1 cellular context compared by ENCODE assay signal in the genomic region with DNA sequence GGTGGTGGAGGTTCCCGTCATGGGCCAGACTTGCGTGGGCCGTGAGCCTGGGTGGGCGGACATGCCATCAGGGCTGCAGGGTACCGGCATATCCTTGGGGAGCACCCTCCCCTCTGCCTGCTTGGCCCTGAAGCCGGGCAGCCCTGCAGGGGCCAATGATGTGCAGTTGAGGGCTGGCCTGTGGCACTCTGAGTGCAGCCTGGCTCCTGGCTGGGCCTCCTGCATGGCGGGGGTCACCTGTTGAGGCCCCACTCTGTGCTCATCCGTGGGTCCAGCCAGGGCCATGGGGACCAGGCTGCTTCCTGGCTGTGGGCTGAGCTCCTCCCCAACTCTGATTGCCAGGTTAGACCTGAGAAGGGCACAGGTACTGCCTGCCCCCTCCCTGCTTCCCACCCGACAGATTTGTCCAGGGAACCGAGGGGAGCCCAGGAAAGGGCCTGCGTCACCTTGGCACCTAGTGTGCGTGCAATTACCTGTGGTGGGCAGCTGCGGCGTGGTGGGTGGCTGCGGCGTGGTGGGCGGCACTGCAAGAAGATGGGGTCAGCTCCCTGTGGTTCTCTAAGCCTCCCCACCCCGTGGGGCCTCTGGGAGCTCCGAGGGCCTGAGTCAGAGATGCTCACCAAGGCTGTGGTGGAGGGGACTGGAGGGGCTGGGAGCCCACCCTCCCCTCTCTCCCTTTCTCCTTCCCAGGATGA.
TF ChIP-seq lines count a peak whose summit lies in the region.

No MANE protein-coding gene starts in this region.

TF ChIP-seq in H1, 55 proteins besides CTCF, POLR2A, EP300 and RAD21:
- TF ChIP-seq NRF1 (IDR thresholded peaks at IDR 0.05; ENCODE audit: low read depth, low read length): no peak
- TF ChIP-seq SP1 (IDR thresholded peaks at IDR 0.05; ENCODE audit: low read depth, low read length): no peak
- no peak for TF ChIP-seq MAFK (IDR thresholded peaks at IDR 0.05; ENCODE audit: low read depth, low read length)
